In the genomic region with DNA sequence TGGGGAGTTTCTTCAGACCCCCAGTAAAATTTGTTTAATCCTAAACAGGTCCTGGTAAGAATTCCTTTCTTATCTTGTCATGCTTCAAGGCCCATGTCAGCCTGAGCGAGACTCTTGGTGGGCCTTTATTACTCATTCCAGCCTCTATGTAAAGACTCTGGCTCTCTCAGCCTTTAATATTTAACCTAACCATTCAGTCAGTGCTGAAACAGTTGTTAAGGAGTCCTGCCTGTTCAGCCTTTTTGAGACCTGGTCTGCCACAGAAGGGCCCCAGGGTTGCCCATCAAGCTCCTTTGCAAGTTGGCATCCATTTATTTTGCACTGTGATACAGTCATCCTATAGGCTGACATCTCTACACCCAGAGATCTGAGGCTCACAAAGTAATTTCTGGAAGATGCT, we compare ENCODE assay signal across 21 cellular contexts.
DNase-seq lines count a peak whose midpoint lies in the region; ATAC-seq lines count a peak whose summit lies in the region.
"Had no signal": no experiment of that assay in that cellular context is flagged by ENCODE, and none has a peak within 500 bp of the region (broad histone marks: within the 10 kb centered on the region; RNA-seq: fewer than 3 reads in every experiment).

No MANE protein-coding gene starts in this region.

- no peak overlapping the region for H3K27ac ChIP-seq in mesendoderm (ENCODE audit: low read depth, low read length)

- H3K4me1 ChIP-seq in mesendoderm (ENCODE audit: control insufficient read depth, low read depth, low read length) = peaks cover 5% of the 10 kb centered on the region

- H3K36me3 Mint-ChIP-seq in activated naive CD4-positive, alpha-beta T cell treated with anti-CD3 and anti-CD28 coated beads, Interleukin-2, amount 50 U/mL, for 72 hours = no peaks in the 10 kb centered on the region
- H3K36me3 Mint-ChIP-seq: CD4-positive, CD25-positive, alpha-beta regulatory T cell had no signal

- no peak overlapping the region for H3K56ac ChIP-seq in mesendoderm (ENCODE audit: low read length)

- no peak overlapping the region for H3K4me2 ChIP-seq in mesendoderm (ENCODE audit: low read length)

- H3K79me2 ChIP-seq in mesendoderm (ENCODE audit: control insufficient read depth, insufficient read depth, low read length) = no peaks in the 10 kb centered on the region

- no peaks in the 10 kb centered on the region for H3K36me3 ChIP-seq in mesendoderm (ENCODE audit: control insufficient read depth, insufficient read depth, low read length)

- no peak overlapping the region for H3K9ac ChIP-seq in mesendoderm (ENCODE audit: low read length)

- no peak for ATAC-seq in HG03095 (IDR thresholded peaks at IDR 0.05; ENCODE audit: unreplicated experiment)
- no peak for ATAC-seq in activated naive CD4-positive, alpha-beta T cell treated with anti-CD3 and anti-CD28 coated beads, Interleukin-2, amount 50 U/mL, for 72 hours
- ATAC-seq: HCT116, Panc1, SK-N-SH treated with all-trans-retinoic acid at 6 μM for 48 hours had no signal

- no peak overlapping the region for H2BK5ac ChIP-seq in mesendoderm (ENCODE audit: low read length)

- H2AK5ac ChIP-seq in mesendoderm (ENCODE audit: low read length) = no peak overlapping the region

- no peak overlapping the region for H4K5ac ChIP-seq in mesendoderm (ENCODE audit: low read length)

- DNase-seq in ELF-1 (ENCODE audit: low read depth, low spot score) (peak; percentile 29), glomerular visceral epithelial cell (ENCODE audit: extremely low spot score) (peak; percentile 72), mesendoderm (peak; percentile 48), NCI-H345 treated with DMSO at 0.1 percent for 48 hours (lab: John Stamatoyannopoulos, UW; ENCODE audit: unreplicated experiment) (no peak)
- DNase-seq in activated CD8-positive, alpha-beta memory T cell treated with anti-CD3 and anti-CD28 coated beads for 24 hours = no peak
- no peak for DNase-seq in activated naive CD4-positive, alpha-beta T cell treated with anti-CD3 and anti-CD28 coated beads, Interleukin-2, amount 50 U/mL, for 72 hours (ENCODE audit: low spot score in 2 of 2)
- DNase-seq: CD4-positive, CD25-positive, alpha-beta regulatory T cell; COR-L47; DND-41; Karpas-422; MV-4-11; NCI-H1105 treated with DMSO at 0.1 percent for 48 hours; NCI-H2081; NCI-H2171; NCI-H345; NCI-H524 treated with DMSO at 0.1 percent for 48 hours; NCI-H82 had no signal

- no peaks in the 10 kb centered on the region for H3K27me3 ChIP-seq in mesendoderm (ENCODE audit: insufficient read depth, low read length, poor library complexity)

- no peak overlapping the region for H4K8ac ChIP-seq in mesendoderm (ENCODE audit: low read depth, low read length)

- no peaks in the 10 kb centered on the region for H3K9me3 Mint-ChIP-seq in activated naive CD4-positive, alpha-beta T cell treated with anti-CD3 and anti-CD28 coated beads, Interleukin-2, amount 50 U/mL, for 72 hours

- no peak overlapping the region for H2BK15ac ChIP-seq in mesendoderm (replicated peaks; ENCODE audit: low read depth)

- no peak overlapping the region for H3K27ac Mint-ChIP-seq in activated naive CD4-positive, alpha-beta T cell treated with anti-CD3 and anti-CD28 coated beads, Interleukin-2, amount 50 U/mL, for 72 hours
- H3K27ac Mint-ChIP-seq: CD4-positive, CD25-positive, alpha-beta regulatory T cell had no signal

- H3K79me1 ChIP-seq in mesendoderm (ENCODE audit: low read length) = no peaks in the 10 kb centered on the region

- no peak overlapping the region for H2BK120ac ChIP-seq in mesendoderm (ENCODE audit: low read depth, low read length)

- H3K18ac ChIP-seq in mesendoderm (ENCODE audit: low read length) = peak overlapping the region; percentile 31

- H3K23ac ChIP-seq in mesendoderm (ENCODE audit: low read length) = no peak overlapping the region

- no peak overlapping the region for H3K4ac ChIP-seq in mesendoderm (ENCODE audit: low read depth, low read length)

- no CpG with 5 or more reads among the region's 1 CpG for WGBS in mesendoderm (ENCODE audit: extremely low coverage, insufficient coverage, low lambda C conversion rate)

- no peak overlapping the region for H3K4me3 ChIP-seq in mesendoderm (ENCODE audit: low read length)

Comparison
In these comparisons a context has a peak if more than half of its experiments do, and no peak if none do; other contexts are left out.
1. DNase-seq: peak in ELF-1 (single experiment), glomerular visceral epithelial cell (single experiment) and mesendoderm (single experiment); none in activated CD8-positive, alpha-beta memory T cell treated with anti-CD3 and anti-CD28 coated beads for 24 hours (single experiment), activated naive CD4-positive, alpha-beta T cell treated with anti-CD3 and anti-CD28 coated beads, Interleukin-2, amount 50 U/mL, for 72 hours (0 of 2) and NCI-H345 treated with DMSO at 0.1 percent for 48 hours (single experiment).